Comparison of ENCODE assay signal across 8 cellular contexts in the genomic region with DNA sequence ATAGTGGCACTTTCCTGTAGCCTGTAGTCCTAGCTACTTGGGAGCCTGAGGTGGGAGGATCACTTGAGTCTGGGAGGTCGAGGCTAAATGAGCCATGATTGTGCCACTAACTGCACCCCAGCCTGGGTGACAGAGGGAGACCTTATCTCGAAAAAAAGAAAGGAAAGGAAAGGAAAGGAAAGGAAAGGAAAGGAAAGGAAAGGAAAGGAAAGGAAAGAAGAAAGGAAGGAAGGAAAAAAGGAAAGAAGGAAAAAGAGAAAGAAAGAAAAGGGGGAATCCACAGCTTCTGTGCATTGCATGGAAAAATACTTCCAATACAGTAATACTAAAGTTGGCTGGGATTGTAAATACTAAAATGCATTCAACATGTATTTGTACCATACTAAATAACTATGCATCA.
"Had no signal": no experiment of that assay in that cellular context is flagged by ENCODE, and none has a peak within 500 bp of the region (broad histone marks: within the 10 kb centered on the region; RNA-seq: fewer than 3 reads in every experiment).

No MANE protein-coding gene starts in this region.

- H3K4me1 ChIP-seq: HAP-1 had no signal

- H3K9ac ChIP-seq: KMS-11 had no signal

- H3K36me3 ChIP-seq: HAP-1 had no signal

- ATAC-seq: HCT116, HepG2 had no signal

- H3K27ac ChIP-seq: HL-60, KMS-11 had no signal

- H3K4me2 ChIP-seq: KMS-11 had no signal

- H3K4me3 ChIP-seq: HAP-1 had no signal

- DNase-seq: GOT3, H7, KBM-7 had no signal

- H3K9me3 ChIP-seq: HAP-1 had no signal

- FAIRE-seq: HepG2 had no signal
